Comparison of ENCODE assay signal across 18 cellular contexts in genomic region chr4:10079256-10079655, GRCh38. TPM values are rescaled to one million over a fixed set of nuclear protein-coding genes. Genes with fewer than 3 reads are reported as not detected.
DNase-seq lines count a peak whose midpoint lies in the region; ATAC-seq and TF ChIP-seq lines count a peak whose summit lies in the region.
"Had no signal": no experiment of that assay in that cellular context is flagged by ENCODE, and none has a peak within 500 bp of the region (broad histone marks: within the 10 kb centered on the region; RNA-seq: fewer than 3 reads in every experiment).

No MANE protein-coding gene starts in this region.

- H3K27me3 ChIP-seq in RWPE2 (ENCODE audit: insufficient read depth, poor library complexity, severe bottlenecking), result no peaks in the 10 kb centered on the region
- H3K27me3 ChIP-seq: vagina had no signal

- ATAC-seq in activated CD8-positive, alpha-beta memory T cell treated with anti-CD3 and anti-CD28 coated beads, Interleukin-2, amount 10 ng/mL, durations not matched to agents 7 days and 5 days, result no peak
- ATAC-seq in RWPE2 (ENCODE audit: low read depth) (no peak), left ventricle myocardium superior (no peak), sciatic nerve (no peak), GM21528 (IDR thresholded peaks at IDR 0.05; ENCODE audit: low FRiP score, unreplicated experiment) (no peak), HG03045 (IDR thresholded peaks at IDR 0.05; ENCODE audit: unreplicated experiment) (no peak)
- ATAC-seq: A549; stimulated activated memory B cell treated with anti-CD40 and anti-IgM and Interleukin-4, amounts not matched to agents 10 μg/mL and 1 μg/mL and 100 μg/mL, for 72 hours had no signal

- intact Hi-C loops in left ventricle myocardium superior (cut with micrococcal nuclease), result no loop called here
- intact Hi-C loops in sciatic nerve (cut with DNase I), result no loop called here

- DNase-seq in activated CD8-positive, alpha-beta memory T cell treated with anti-CD3 and anti-CD28 coated beads, Interleukin-2, amount 50 U/mL, for 48 hours, result peak; percentile 45
- no peak for DNase-seq in activated CD8-positive, alpha-beta memory T cell treated with anti-CD3 and anti-CD28 coated beads, Interleukin-2, amount 10 ng/mL, durations not matched to agents 7 days and 5 days
- DNase-seq in RWPE2 (ENCODE audit: low spot score), result peak; percentile 46
- peak; percentile 32 for DNase-seq in left ventricle myocardium superior
- DNase-seq in sciatic nerve (ENCODE audit: low spot score), result peak; percentile 54
- no peak for DNase-seq in GM20000 (ENCODE audit: low spot score)
- DNase-seq: DND-41, NCI-H2081, NCI-H524 treated with DMSO at 0.1 percent for 48 hours, OCI-M1, small intestine, T-helper 9 cell had no signal

- TF ChIP-seq CTCF in RWPE2 (IDR thresholded peaks at IDR 0.05; ENCODE audit: poor library complexity, severe bottlenecking), result no peak
- TF ChIP-seq CTCF in GM20000 (IDR thresholded peaks at IDR 0.05; ENCODE audit: extremely low read depth, missing control alignments), result no peak

- H3K4me3 Mint-ChIP-seq in activated CD8-positive, alpha-beta memory T cell treated with anti-CD3 and anti-CD28 coated beads, Interleukin-2, amount 10 ng/mL, durations not matched to agents 7 days and 5 days, result no peak overlapping the region
- H3K4me3 Mint-ChIP-seq: mesothelial cell of epicardium; stimulated activated memory B cell treated with anti-CD40 and anti-IgM and Interleukin-4, amounts not matched to agents 10 μg/mL and 1 μg/mL and 100 μg/mL, for 72 hours had no signal

- no peaks in the 10 kb centered on the region for H3K9me3 ChIP-seq in RWPE2 (ENCODE audit: severe bottlenecking)
- H3K9me3 ChIP-seq: A549, vagina had no signal

- H3K27ac Mint-ChIP-seq in activated CD8-positive, alpha-beta memory T cell treated with anti-CD3 and anti-CD28 coated beads, Interleukin-2, amount 10 ng/mL, durations not matched to agents 7 days and 5 days, result no peak overlapping the region
- H3K27ac Mint-ChIP-seq: mesothelial cell of epicardium; stimulated activated memory B cell treated with anti-CD40 and anti-IgM and Interleukin-4, amounts not matched to agents 10 μg/mL and 1 μg/mL and 100 μg/mL, for 72 hours had no signal

- no peaks in the 10 kb centered on the region for H3K9me3 Mint-ChIP-seq in activated CD8-positive, alpha-beta memory T cell treated with anti-CD3 and anti-CD28 coated beads, Interleukin-2, amount 10 ng/mL, durations not matched to agents 7 days and 5 days (ENCODE audit: low read depth)
- H3K9me3 Mint-ChIP-seq: mesothelial cell of epicardium; stimulated activated memory B cell treated with anti-CD40 and anti-IgM and Interleukin-4, amounts not matched to agents 10 μg/mL and 1 μg/mL and 100 μg/mL, for 72 hours had no signal

- H3K27me3 Mint-ChIP-seq in activated CD8-positive, alpha-beta memory T cell treated with anti-CD3 and anti-CD28 coated beads, Interleukin-2, amount 10 ng/mL, durations not matched to agents 7 days and 5 days, result no peaks in the 10 kb centered on the region
- H3K27me3 Mint-ChIP-seq: stimulated activated memory B cell treated with anti-CD40 and anti-IgM and Interleukin-4, amounts not matched to agents 10 μg/mL and 1 μg/mL and 100 μg/mL, for 72 hours had no signal

- peaks cover 66% of the 10 kb centered on the region for H3K36me3 Mint-ChIP-seq in activated CD8-positive, alpha-beta memory T cell treated with anti-CD3 and anti-CD28 coated beads, Interleukin-2, amount 10 ng/mL, durations not matched to agents 7 days and 5 days

- no peak overlapping the region for H3K27ac ChIP-seq in RWPE2 (ENCODE audit: poor library complexity, severe bottlenecking)
- H3K27ac ChIP-seq: A549, vagina had no signal

- H3K4me3 ChIP-seq in RWPE2 (ENCODE audit: severe bottlenecking), result no peak overlapping the region
- H3K4me3 ChIP-seq: A549, vagina had no signal

- peaks cover 3% of the 10 kb centered on the region for H3K4me1 Mint-ChIP-seq in activated CD8-positive, alpha-beta memory T cell treated with anti-CD3 and anti-CD28 coated beads, Interleukin-2, amount 10 ng/mL, durations not matched to agents 7 days and 5 days
- H3K4me1 Mint-ChIP-seq: mesothelial cell of epicardium had no signal

- H3K36me3 ChIP-seq in RWPE2 (ENCODE audit: low read depth), result peaks cover 98% of the 10 kb centered on the region

- H3K4me1 ChIP-seq in RWPE2 (ENCODE audit: insufficient read depth, poor library complexity, severe bottlenecking), result no peaks in the 10 kb centered on the region
- H3K4me1 ChIP-seq: A549, vagina had no signal

- CTCF ChIA-PET in activated CD8-positive, alpha-beta memory T cell treated with anti-CD3 and anti-CD28 coated beads, Interleukin-2, amount 10 ng/mL, durations not matched to agents 7 days and 5 days (lab: Charles Lee), result no interaction called here

RNA-seq across cellular contexts. Expression of gene WDR1, which starts 37.3 kb away (rescaled TPM):
- total RNA-seq in activated CD8-positive, alpha-beta memory T cell treated with anti-CD3 and anti-CD28 coated beads, Interleukin-2, amount 10 ng/mL, durations not matched to agents 7 days and 5 days, result 100 to 1,000 TPM; 481 to 538 TPM
- 182 TPM for total RNA-seq in left ventricle myocardium superior
- 264 TPM for total RNA-seq in sciatic nerve

RNA-seq across cellular contexts. Expression of gene SLC2A9, which starts 58.0 kb away (rescaled TPM):
- 1 to 10 TPM; 1.4 to 3.8 TPM for total RNA-seq in activated CD8-positive, alpha-beta memory T cell treated with anti-CD3 and anti-CD28 coated beads, Interleukin-2, amount 10 ng/mL, durations not matched to agents 7 days and 5 days
- total RNA-seq in left ventricle myocardium superior (7.1 TPM), sciatic nerve (7.4 TPM)

Comparison
In these comparisons a context has a peak if more than half of its experiments do, and no peak if none do; other contexts are left out.
1. DNase-seq: peak in activated CD8-positive, alpha-beta memory T cell treated with anti-CD3 and anti-CD28 coated beads, Interleukin-2, amount 50 U/mL, for 48 hours (single experiment), RWPE2 (single experiment), left ventricle myocardium superior (single experiment) and sciatic nerve (single experiment); none in activated CD8-positive, alpha-beta memory T cell treated with anti-CD3 and anti-CD28 coated beads, Interleukin-2, amount 10 ng/mL, durations not matched to agents 7 days and 5 days (single experiment) and GM20000 (single experiment).